Comparison of ENCODE assay signal across 23 cellular contexts in the genomic region with DNA sequence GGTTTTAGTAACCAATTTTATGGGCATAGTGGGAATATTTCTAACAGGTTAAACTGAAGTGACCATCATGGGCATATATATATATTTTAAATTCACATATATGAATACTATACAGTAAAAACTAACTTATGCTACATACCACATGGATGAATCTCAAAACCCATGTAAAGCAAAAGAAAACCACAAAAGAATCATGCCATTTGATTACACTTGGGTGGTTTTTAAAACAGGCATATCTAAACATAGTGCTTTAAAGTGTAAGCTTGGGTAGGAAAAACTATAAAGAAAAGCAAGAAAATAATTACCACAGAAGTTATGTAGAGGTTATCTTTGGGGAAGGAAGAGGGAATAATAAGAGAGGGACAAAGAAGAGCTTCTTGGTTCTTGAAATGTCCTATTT.
"Had no signal": no experiment of that assay in that cellular context is flagged by ENCODE, and none has a peak within 500 bp of the region (broad histone marks: within the 10 kb centered on the region; RNA-seq: fewer than 3 reads in every experiment).

No MANE protein-coding gene starts in this region.

- H3K79me2 ChIP-seq: parathyroid adenoma had no signal

- ATAC-seq: activated CD8-positive, alpha-beta T cell treated with anti-CD3 and anti-CD28 coated beads for 36 hours; activated T-cell treated with anti-CD3 and anti-CD28 coated beads, Interleukin-2, amount 50 U/mL, for 4 hours; gastroesophageal sphincter; heart left ventricle; mucosa of descending colon; naive thymus-derived CD4-positive, alpha-beta T cell; right lobe of liver; stimulated activated memory B cell treated with anti-CD40 and anti-IgM and Interleukin-4, amounts not matched to agents 10 μg/mL and 1 μg/mL and 100 μg/mL, for 72 hours; upper lobe of right lung had no signal

- H3K4me3 Mint-ChIP-seq: activated CD4-positive, alpha-beta T cell treated with anti-CD3 and anti-CD28 coated beads, Interleukin-2, amount 10 ng/mL, durations not matched to agents 24 days and 14 days; activated CD8-positive, alpha-beta T cell treated with anti-CD3 and anti-CD28 coated beads for 36 hours; activated naive CD4-positive, alpha-beta T cell treated with anti-CD3 and anti-CD28 coated beads, Interleukin-2, amount 50 U/mL, for 24 hours; activated T-cell treated with anti-CD3 and anti-CD28 coated beads, Interleukin-2, amount 50 U/mL, for 4 hours; dendritic cell treated with granulocyte-macrophage colony-stimulating factor and Interleukin-4, amounts not matched to agents 40 ng/mL and 50 ng/mL, for 4 days; memory B cell; naive thymus-derived CD4-positive, alpha-beta T cell; stimulated activated memory B cell treated with anti-CD40 and anti-IgM and Interleukin-4, amounts not matched to agents 10 μg/mL and 1 μg/mL and 100 μg/mL, for 72 hours had no signal

- H3K4me1 Mint-ChIP-seq: activated CD4-positive, alpha-beta T cell treated with anti-CD3 and anti-CD28 coated beads, Interleukin-2, amount 10 ng/mL, durations not matched to agents 24 days and 14 days; activated naive CD4-positive, alpha-beta T cell treated with anti-CD3 and anti-CD28 coated beads, Interleukin-2, amount 50 U/mL, for 24 hours; memory B cell; naive thymus-derived CD4-positive, alpha-beta T cell; stimulated activated memory B cell treated with anti-CD40 and anti-IgM and Interleukin-4, amounts not matched to agents 10 μg/mL and 1 μg/mL and 100 μg/mL, for 72 hours had no signal

- H3K9me3 Mint-ChIP-seq: activated CD4-positive, alpha-beta T cell treated with anti-CD3 and anti-CD28 coated beads, Interleukin-2, amount 10 ng/mL, durations not matched to agents 24 days and 14 days; activated naive CD4-positive, alpha-beta T cell treated with anti-CD3 and anti-CD28 coated beads, Interleukin-2, amount 50 U/mL, for 24 hours; dendritic cell treated with granulocyte-macrophage colony-stimulating factor and Interleukin-4, amounts not matched to agents 40 ng/mL and 50 ng/mL, for 4 days had no signal

- DNase-seq: activated CD4-positive, alpha-beta T cell treated with anti-CD3 and anti-CD28 coated beads, Interleukin-2, amount 10 ng/mL, durations not matched to agents 24 days and 14 days; activated CD8-positive, alpha-beta T cell treated with anti-CD3 and anti-CD28 coated beads for 36 hours; activated gamma-delta T cell; activated T-cell treated with anti-CD3 and anti-CD28 coated beads, Interleukin-2, amount 50 U/mL, for 4 hours; effector CD8-positive, alpha-beta T cell; heart left ventricle; kidney glomerular epithelial cell; left ventricle myocardium inferior; mucosa of descending colon; naive thymus-derived CD4-positive, alpha-beta T cell; right lobe of liver; stimulated activated CD4-positive, alpha-beta T cell treated with anti-CD3 and anti-CD28 coated beads, Interleukin-4, amount 100 ng/mL, for 4 hours; T-helper 1 cell; T-helper 9 cell; upper lobe of right lung had no signal

- H2AFZ ChIP-seq: parathyroid adenoma had no signal

- H3K27me3 ChIP-seq: ascending aorta, gastroesophageal sphincter, heart left ventricle, right lobe of liver, upper lobe of right lung had no signal

- H3K36me3 ChIP-seq: ascending aorta, gastroesophageal sphincter, heart left ventricle, left ventricle myocardium inferior, right lobe of liver, thoracic aorta, upper lobe of right lung had no signal

- H3K27ac ChIP-seq: ascending aorta, gastroesophageal sphincter, heart left ventricle, left ventricle myocardium inferior, parathyroid adenoma, right lobe of liver, thoracic aorta, upper lobe of right lung had no signal

- H3K4me1 ChIP-seq: ascending aorta, gastroesophageal sphincter, heart left ventricle, left ventricle myocardium inferior, right lobe of liver, upper lobe of right lung had no signal

- H3K27me3 Mint-ChIP-seq: activated CD4-positive, alpha-beta T cell treated with anti-CD3 and anti-CD28 coated beads, Interleukin-2, amount 10 ng/mL, durations not matched to agents 24 days and 14 days; activated CD8-positive, alpha-beta T cell treated with anti-CD3 and anti-CD28 coated beads for 36 hours; naive thymus-derived CD4-positive, alpha-beta T cell had no signal

- H3K27ac Mint-ChIP-seq: activated CD4-positive, alpha-beta T cell treated with anti-CD3 and anti-CD28 coated beads, Interleukin-2, amount 10 ng/mL, durations not matched to agents 24 days and 14 days; activated CD8-positive, alpha-beta T cell treated with anti-CD3 and anti-CD28 coated beads for 36 hours; activated naive CD4-positive, alpha-beta T cell treated with anti-CD3 and anti-CD28 coated beads, Interleukin-2, amount 50 U/mL, for 24 hours; dendritic cell treated with granulocyte-macrophage colony-stimulating factor and Interleukin-4, amounts not matched to agents 40 ng/mL and 50 ng/mL, for 4 days; memory B cell; naive thymus-derived CD4-positive, alpha-beta T cell; stimulated activated memory B cell treated with anti-CD40 and anti-IgM and Interleukin-4, amounts not matched to agents 10 μg/mL and 1 μg/mL and 100 μg/mL, for 72 hours had no signal

- H3K9me3 ChIP-seq: ascending aorta, gastroesophageal sphincter, heart left ventricle, left ventricle myocardium inferior, mucosa of descending colon, right lobe of liver, thoracic aorta, upper lobe of right lung had no signal

- H3K9ac ChIP-seq: parathyroid adenoma had no signal

- H3K36me3 Mint-ChIP-seq: activated naive CD4-positive, alpha-beta T cell treated with anti-CD3 and anti-CD28 coated beads, Interleukin-2, amount 50 U/mL, for 24 hours; memory B cell; naive thymus-derived CD4-positive, alpha-beta T cell; stimulated activated memory B cell treated with anti-CD40 and anti-IgM and Interleukin-4, amounts not matched to agents 10 μg/mL and 1 μg/mL and 100 μg/mL, for 72 hours had no signal

- H3K4me3 ChIP-seq: ascending aorta, gastroesophageal sphincter, heart left ventricle, left ventricle myocardium inferior, mucosa of descending colon, right lobe of liver, thoracic aorta, upper lobe of right lung had no signal
